In the genomic region with DNA sequence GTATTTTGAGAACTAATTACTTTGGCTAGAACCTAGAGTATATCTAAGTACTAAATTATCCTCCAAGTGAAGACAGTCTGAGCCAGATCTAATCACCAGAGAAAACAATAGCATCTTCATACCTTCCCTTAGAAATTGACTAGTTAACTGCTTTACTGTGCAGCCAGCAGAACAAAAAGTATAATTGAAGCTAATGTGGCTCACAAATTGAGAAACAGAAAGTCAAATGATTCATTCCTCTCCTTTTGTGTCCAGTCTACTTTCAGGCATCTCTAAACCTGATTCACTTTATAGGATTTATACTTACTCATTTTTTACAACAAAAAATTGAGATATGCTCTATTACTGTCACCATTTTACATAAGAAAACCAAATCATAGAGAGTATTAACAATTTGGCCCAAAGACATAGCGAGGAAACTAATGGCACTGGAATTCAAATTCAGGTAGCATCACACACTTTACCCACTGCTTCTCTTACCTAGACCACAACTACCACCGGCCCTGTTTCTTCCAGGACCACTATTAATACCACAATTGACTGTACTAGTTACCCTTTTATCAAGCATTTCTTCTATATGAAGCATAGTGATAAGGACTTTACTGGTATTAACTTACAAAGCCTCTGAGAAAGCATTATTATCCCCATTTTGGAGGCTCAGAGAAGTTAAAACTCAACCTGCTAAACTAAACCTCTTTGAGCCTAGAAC, we compare ENCODE assay signal across 21 cellular contexts.
DNase-seq lines count a peak whose midpoint lies in the region; ATAC-seq, FAIRE-seq and TF ChIP-seq lines count a peak whose summit lies in the region.
"Had no signal": no experiment of that assay in that cellular context is flagged by ENCODE, and none has a peak within 500 bp of the region (broad histone marks: within the 10 kb centered on the region; RNA-seq: fewer than 3 reads in every experiment).

No MANE protein-coding gene starts in this region.

- no peaks in the 10 kb centered on the region for H3K27me3 Mint-ChIP-seq in effector memory CD8-positive, alpha-beta T cell
- H3K27me3 Mint-ChIP-seq: CD4-positive, alpha-beta memory T cell had no signal

- no peak overlapping the region for H3K27ac Mint-ChIP-seq in effector memory CD8-positive, alpha-beta T cell
- no peak overlapping the region for H3K27ac Mint-ChIP-seq in activated naive CD4-positive, alpha-beta T cell treated with anti-CD3 and anti-CD28 coated beads, Interleukin-2, amount 50 U/mL, for 72 hours
- H3K27ac Mint-ChIP-seq: CD4-positive, alpha-beta memory T cell; H9 had no signal

- no peak for TF ChIP-seq POLR2A in GM12891 (IDR thresholded peaks at IDR 0.05; ENCODE audit: low read depth, low read length)

- H3K4me3 Mint-ChIP-seq in effector memory CD8-positive, alpha-beta T cell: no peak overlapping the region
- H3K4me3 Mint-ChIP-seq: CD4-positive, alpha-beta memory T cell; H9 had no signal

- H3K4me3 ChIP-seq in GM12865 (ENCODE audit: low read depth, low read length): no peak overlapping the region
- H3K4me3 ChIP-seq: A549, esophagus muscularis mucosa, ovary, smooth muscle cell had no signal

- DNase-seq in GM12865 (ENCODE audit: low read depth): peak; percentile 36
- DNase-seq in GM12891 (ENCODE audit: insufficient read length, low spot score): no peak
- no peak for DNase-seq in GF-D8 (lab: John Stamatoyannopoulos, UW)
- DNase-seq in effector memory CD8-positive, alpha-beta T cell: no peak
- no peak for DNase-seq in activated naive CD4-positive, alpha-beta T cell treated with anti-CD3 and anti-CD28 coated beads, Interleukin-2, amount 50 U/mL, for 72 hours (ENCODE audit: low spot score in 2 of 2)
- DNase-seq: activated gamma-delta T cell treated with Interleukin-2 at 50 U/mL for 16 hours; CD4-positive, alpha-beta memory T cell; cortex of kidney; NCI-H187 treated with DMSO at 0.1 percent for 48 hours; NCI-H524 treated with DMSO at 0.1 percent for 48 hours; ovary; stimulated activated naive CD8-positive, alpha-beta T cell treated with anti-CD3 and anti-CD28 coated beads, Interleukin-15, Interleukin-2, amounts not matched to agents 100 U/mL and 50 U/mL, for 24 hours; SW 1271 had no signal

- H3K9me3 Mint-ChIP-seq in effector memory CD8-positive, alpha-beta T cell: peaks cover 3 to 4% of the 10 kb centered on the region in 2 donors
- H3K9me3 Mint-ChIP-seq in activated naive CD4-positive, alpha-beta T cell treated with anti-CD3 and anti-CD28 coated beads, Interleukin-2, amount 50 U/mL, for 72 hours: peaks cover 12 to 16% of the 10 kb centered on the region in 2 donors
- H3K9me3 Mint-ChIP-seq: H9 had no signal

- no peak for FAIRE-seq in GM12891 (lab: Jason Lieb, UNC)
- FAIRE-seq: A549, astrocyte had no signal

- ATAC-seq in GM19395 (IDR thresholded peaks at IDR 0.05; ENCODE audit: unreplicated experiment) (peak; percentile 58), HG02610 (IDR thresholded peaks at IDR 0.05; ENCODE audit: unreplicated experiment) (peak; percentile 54), HG03342 (IDR thresholded peaks at IDR 0.05; ENCODE audit: unreplicated experiment) (peak; percentile 37)
- ATAC-seq in effector memory CD8-positive, alpha-beta T cell (replicated peaks): no peak
- no peak for ATAC-seq in activated naive CD4-positive, alpha-beta T cell treated with anti-CD3 and anti-CD28 coated beads, Interleukin-2, amount 50 U/mL, for 72 hours
- ATAC-seq: A549; stimulated activated naive CD8-positive, alpha-beta T cell treated with anti-CD3 and anti-CD28 coated beads, Interleukin-15, Interleukin-2, amounts not matched to agents 100 U/mL and 50 U/mL, for 24 hours had no signal

- no peaks in the 10 kb centered on the region for H3K36me3 Mint-ChIP-seq in effector memory CD8-positive, alpha-beta T cell (ENCODE audit: insufficient read depth)
- H3K36me3 Mint-ChIP-seq in activated naive CD4-positive, alpha-beta T cell treated with anti-CD3 and anti-CD28 coated beads, Interleukin-2, amount 50 U/mL, for 72 hours: no peaks in the 10 kb centered on the region
- H3K36me3 Mint-ChIP-seq: CD4-positive, alpha-beta memory T cell had no signal

- H3K4me1 Mint-ChIP-seq in effector memory CD8-positive, alpha-beta T cell (ENCODE audit: low read depth in 2 of 2): no peaks in the 10 kb centered on the region
- H3K4me1 Mint-ChIP-seq: CD4-positive, alpha-beta memory T cell; H9 had no signal

- no peak for TF ChIP-seq CTCF in GM12865 (IDR thresholded peaks at IDR 0.05; ENCODE audit: insufficient read depth, low read depth, low read length, missing control alignments)

TF ChIP-seq in GM12891, 5 proteins besides CTCF, POLR2A, EP300 and RAD21:
- TF ChIP-seq POLR2AphosphoS5 (IDR thresholded peaks at IDR 0.05; ENCODE audit: low read depth, low read length) (no peak), PAX5 (IDR thresholded peaks at IDR 0.05; ENCODE audit: insufficient read depth, low read length, severe bottlenecking) (no peak), POU2F2 (IDR thresholded peaks at IDR 0.05; ENCODE audit: low read depth, low read length) (no peak), TAF1 (IDR thresholded peaks at IDR 0.05; ENCODE audit: low read depth, low read length) (no peak), SPI1 (IDR thresholded peaks at IDR 0.05; ENCODE audit: low read depth, low read length) (no peak)

Comparison
In these comparisons a context has a peak if more than half of its experiments do, and no peak if none do; other contexts are left out.
1. ATAC-seq: peak in GM19395 (single experiment), HG02610 (single experiment) and HG03342 (single experiment); none in effector memory CD8-positive, alpha-beta T cell (single experiment) and activated naive CD4-positive, alpha-beta T cell treated with anti-CD3 and anti-CD28 coated beads, Interleukin-2, amount 50 U/mL, for 72 hours (0 of 2).